Comparison of ENCODE assay signal across 1 cellular context in the genomic region with DNA sequence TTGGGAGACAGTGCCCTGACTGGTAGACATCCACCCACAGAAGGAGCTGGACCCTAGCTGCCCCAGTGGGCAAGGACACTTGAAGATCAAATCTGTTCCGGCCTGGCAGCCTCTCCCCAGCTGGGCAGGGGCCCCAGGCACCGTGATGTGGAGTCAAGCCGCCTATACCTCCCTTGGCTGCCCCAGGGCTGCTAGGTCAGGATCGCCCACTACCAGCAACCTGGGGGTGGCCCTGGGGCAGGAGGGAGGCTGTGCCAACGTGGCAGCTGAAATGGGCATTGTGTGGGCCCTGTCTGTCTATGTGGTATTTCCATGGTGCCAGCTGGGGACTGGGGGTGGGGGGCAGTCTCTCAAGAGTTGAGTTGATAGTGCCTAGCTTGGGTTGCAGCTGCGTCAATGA.
TF ChIP-seq lines count a peak whose summit lies in the region.

No MANE protein-coding gene starts in this region.

TF ChIP-seq in H1, 55 proteins besides CTCF, POLR2A, EP300 and RAD21:
- TF ChIP-seq TCF12 (IDR thresholded peaks at IDR 0.05; ENCODE audit: low read depth, low read length) (no peak), CEBPB (IDR thresholded peaks at IDR 0.05; ENCODE audit: low read depth, low read length) (no peak), NRF1 (IDR thresholded peaks at IDR 0.05; ENCODE audit: low read depth, low read length) (no peak), SRF (IDR thresholded peaks at IDR 0.05; ENCODE audit: low read depth, low read length) (no peak), CBX5 (IDR thresholded peaks at IDR 0.05; ENCODE audit: low read depth, low read length) (no peak), PHF8 (conservative IDR thresholded peaks at IDR 0.05; ENCODE audit: low read depth, low read length) (no peak), SP2 (IDR thresholded peaks at IDR 0.05; ENCODE audit: low read length) (no peak), BRCA1 (IDR thresholded peaks at IDR 0.05; ENCODE audit: low read depth, low read length) (no peak), JUN (IDR thresholded peaks at IDR 0.05; ENCODE audit: low read depth, low read length) (no peak), KDM1A (IDR thresholded peaks at IDR 0.05; ENCODE audit: borderline replicate concordance, low read length) (no peak), EZH2 (IDR thresholded peaks at IDR 0.05; ENCODE audit: low read depth, low read length, severe bottlenecking) (no peak), GABPA (IDR thresholded peaks at IDR 0.05; ENCODE audit: borderline replicate concordance, insufficient read depth, low read length) (no peak)
- TF ChIP-seq, protein P1, sequence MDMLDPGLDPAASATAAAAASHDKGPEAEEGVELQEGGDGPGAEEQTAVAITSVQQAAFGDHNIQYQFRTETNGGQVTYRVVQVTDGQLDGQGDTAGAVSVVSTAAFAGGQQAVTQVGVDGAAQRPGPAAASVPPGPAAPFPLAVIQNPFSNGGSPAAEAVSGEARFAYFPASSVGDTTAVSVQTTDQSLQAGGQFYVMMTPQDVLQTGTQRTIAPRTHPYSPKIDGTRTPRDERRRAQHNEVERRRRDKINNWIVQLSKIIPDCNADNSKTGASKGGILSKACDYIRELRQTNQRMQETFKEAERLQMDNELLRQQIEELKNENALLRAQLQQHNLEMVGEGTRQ (IDR thresholded peaks at IDR 0.05; ENCODE audit: low read length): no peak
TF ChIP-seq in H1: peak in this region for 0.
